ENCODE assay signal across 8 cellular contexts in the genomic region with DNA sequence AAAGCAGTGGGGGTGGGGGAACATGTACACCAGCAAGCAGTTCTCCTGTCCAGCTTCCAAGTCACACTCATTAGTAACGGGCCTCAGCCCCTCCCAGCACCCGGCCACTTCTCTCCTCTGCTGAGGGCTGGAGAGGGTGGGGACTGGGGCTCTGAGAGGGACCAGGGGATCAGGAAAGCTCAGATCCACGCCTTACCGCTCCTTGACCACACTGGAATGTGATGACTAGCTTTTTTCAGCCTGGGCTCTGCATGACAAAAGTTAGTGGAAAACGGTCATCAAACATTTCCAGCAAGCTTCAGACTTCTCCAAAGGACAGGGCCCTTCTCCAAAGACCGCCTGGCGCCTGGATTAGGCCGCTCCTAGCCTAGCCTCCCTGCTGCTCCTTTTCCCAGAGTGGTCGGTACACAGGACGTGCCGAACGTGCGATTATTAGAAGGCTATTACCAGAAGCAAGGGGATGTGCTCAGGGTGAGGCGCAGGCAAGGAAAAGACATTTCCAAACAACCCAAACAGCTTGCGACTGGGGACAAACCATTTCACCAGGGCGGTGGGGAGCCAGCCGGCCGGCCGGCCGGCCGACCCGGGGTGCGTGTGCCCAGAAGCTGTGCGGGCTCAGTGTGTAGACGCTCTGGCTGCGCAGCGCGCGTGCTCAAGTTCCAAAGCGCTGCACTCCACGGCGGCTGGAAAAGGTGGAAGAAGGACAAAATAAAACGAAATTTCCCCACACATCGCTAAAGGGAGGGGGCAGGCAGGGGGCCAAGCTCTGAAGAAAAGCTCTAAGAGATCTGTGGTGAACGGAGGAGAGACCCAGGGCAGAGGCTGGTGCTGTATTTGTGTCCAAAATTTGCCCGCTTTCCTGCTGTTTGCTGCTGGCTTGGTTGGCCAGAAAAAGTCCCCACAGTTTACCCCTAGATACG. TPM values are rescaled to one million over a fixed set of nuclear protein-coding genes. Genes with fewer than 3 reads are reported as not detected.
A peak's percentile ranks its signal among the peaks of the same experiment; 100 is the strongest.
DNase-seq lines count a peak whose midpoint lies in the region; ATAC-seq and TF ChIP-seq lines count a peak whose summit lies in the region.

No MANE protein-coding gene starts in this region.

- 0% methylated on average over 2 of the region's 37 CpGs; no CpG with 5 or more reads in 1 of the 2 experiments for WGBS in IMR-90 (ENCODE audit: extremely low coverage in 2 of 2, insufficient read length in 1 of 2), 2 experiments
- no CpG with 5 or more reads among the region's 37 CpGs for WGBS in iPS DF 6.9 (ENCODE audit: insufficient coverage, insufficient read length)

- H4K8ac ChIP-seq in IMR-90 (ENCODE audit: low read depth in 2 of 2, low read length in 2 of 2) = peak overlapping the region; percentile 66 to 94

- H2AK9ac ChIP-seq in IMR-90 (replicated peaks; ENCODE audit: low read depth, low read length, poor library complexity) = peak overlapping the region; percentile 85

- H3K9me3 Mint-ChIP-seq in activated CD8-positive, alpha-beta memory T cell treated with anti-CD3 and anti-CD28 coated beads, Interleukin-2, amount 10 ng/mL, durations not matched to agents 7 days and 5 days (ENCODE audit: low read depth) = no peaks in the 10 kb centered on the region

- no peak for DNase-seq in activated CD8-positive, alpha-beta memory T cell treated with anti-CD3 and anti-CD28 coated beads, Interleukin-2, amount 10 ng/mL, durations not matched to agents 7 days and 5 days
- DNase-seq in activated CD8-positive, alpha-beta memory T cell treated with anti-CD3 and anti-CD28 coated beads, Interleukin-2, amount 50 U/mL, for 48 hours = no peak
- peak; percentile 69 for DNase-seq in IMR-90
- peak; percentile 72 for DNase-seq in astrocyte of the cerebellum (ENCODE audit: low read depth)
- peak; percentile 25 for DNase-seq in iPS DF 6.9 (ENCODE audit: low read depth, low spot score)
- DNase-seq in retinal pigment epithelial cell (ENCODE audit: low read depth) = peak; percentile 82
- no peak for DNase-seq in mucosa of gallbladder (ENCODE audit: low spot score)

- dilution Hi-C loops in IMR-90 (cut with HindIII; ENCODE audit: low sequenced_read_pairs, unreplicated experiment) = no loop called here

- no peak overlapping the region for H2AK5ac ChIP-seq in IMR-90 (ENCODE audit: low read depth, low read length)

- peak; percentile 44 for ATAC-seq in activated CD8-positive, alpha-beta memory T cell treated with anti-CD3 and anti-CD28 coated beads, Interleukin-2, amount 10 ng/mL, durations not matched to agents 7 days and 5 days
- ATAC-seq in IMR-90 (ENCODE audit: low read depth) (peak; percentile 91), HG03439 (IDR thresholded peaks at IDR 0.05; ENCODE audit: unreplicated experiment) (no peak)

- H3K14ac ChIP-seq in IMR-90 (replicated peaks; ENCODE audit: low read depth, low read length) = peak overlapping the region; percentile 96

- H3K56ac ChIP-seq in IMR-90 (ENCODE audit: extremely low read depth, insufficient read depth, low read length) = peak overlapping the region; percentile 47

- CTCF ChIA-PET in activated CD8-positive, alpha-beta memory T cell treated with anti-CD3 and anti-CD28 coated beads, Interleukin-2, amount 10 ng/mL, durations not matched to agents 7 days and 5 days (lab: Charles Lee) = interaction anchor here (1.1 kb wide), 1 partner anchor 68 kb away, joined by 4 read pairs; no protein-coding TSS in a partner anchor
- CTCF ChIA-PET in IMR-90 (lab: Yijun Ruan, JAX) = no interaction called here

- peak overlapping the region; percentile 71 for H3K27ac Mint-ChIP-seq in activated CD8-positive, alpha-beta memory T cell treated with anti-CD3 and anti-CD28 coated beads, Interleukin-2, amount 10 ng/mL, durations not matched to agents 7 days and 5 days

- H3K79me1 ChIP-seq in IMR-90 (ENCODE audit: low read depth in 1 of 2, low read length in 2 of 2) = no peaks in the 10 kb centered on the region

- peak overlapping the region; percentile 40 for H3K4me3 ChIP-seq in IMR-90 (ENCODE audit: insufficient read depth, low read depth, low read length)
- peak overlapping the region; percentile 25 for H3K4me3 ChIP-seq in astrocyte of the cerebellum (ENCODE audit: low read depth, low read length)
- H3K4me3 ChIP-seq in iPS DF 6.9 (ENCODE audit: low read length) = peak overlapping the region; percentile 34; the same call in 1 of the 2 replicates
- peak overlapping the region; percentile 41 for H3K4me3 ChIP-seq in retinal pigment epithelial cell (ENCODE audit: low read length)

- no TSS peak for BruUV-seq in IMR-90 (replicated peaks; lab: Mats Ljungman, UMichigan)

- TF ChIP-seq POLR2A in IMR-90 (IDR thresholded peaks at IDR 0.05; ENCODE audit: low read depth, low read length) = peak; percentile 29; the same call in 1 of the 2 replicates

- H2BK20ac ChIP-seq in IMR-90 (ENCODE audit: low read depth, low read length) = peak overlapping the region; percentile 73

- H2BK120ac ChIP-seq in IMR-90 (ENCODE audit: low read depth, low read length) = peak overlapping the region; percentile 92

- H3K27me3 ChIP-seq in IMR-90 (ENCODE audit: control insufficient read depth, insufficient read depth, low read length) (no peaks in the 10 kb centered on the region), iPS DF 6.9 (ENCODE audit: control insufficient read depth, insufficient read depth, low read length) (no peaks in the 10 kb centered on the region)

- H3K27ac ChIP-seq in IMR-90 (ENCODE audit: insufficient read depth, low read length) (peak overlapping the region; percentile 79), iPS DF 6.9 (ENCODE audit: low read length) (no peak overlapping the region)

- peak overlapping the region; percentile 82 for H4K91ac ChIP-seq in IMR-90 (ENCODE audit: insufficient read depth, low read depth, low read length)

- TF ChIP-seq CTCF in IMR-90 (conservative IDR thresholded peaks at IDR 0.05; ENCODE audit: low read depth, low read length) (no peak), astrocyte of the cerebellum (IDR thresholded peaks at IDR 0.05; ENCODE audit: low read depth, low read length, missing control alignments) (no peak), retinal pigment epithelial cell (conservative IDR thresholded peaks at IDR 0.05; ENCODE audit: low read depth, low read length) (no peak)

- peak overlapping the region; percentile 78 for H3K4me2 ChIP-seq in IMR-90 (ENCODE audit: low read depth, low read length)

- peak overlapping the region; percentile 96 for H2AFZ ChIP-seq in IMR-90 (replicated peaks; ENCODE audit: low read length, poor library complexity)

- H3K23ac ChIP-seq in IMR-90 (ENCODE audit: low read depth, low read length) = peak overlapping the region; percentile 94

- peaks cover 43% of the 10 kb centered on the region for H3K4me1 Mint-ChIP-seq in activated CD8-positive, alpha-beta memory T cell treated with anti-CD3 and anti-CD28 coated beads, Interleukin-2, amount 10 ng/mL, durations not matched to agents 7 days and 5 days

- peak overlapping the region; percentile 95 for H3K4ac ChIP-seq in IMR-90 (ENCODE audit: low read depth, low read length)

- no peaks in the 10 kb centered on the region for H4K20me1 ChIP-seq in IMR-90 (ENCODE audit: insufficient read depth, low read length)

- peaks cover 3% of the 10 kb centered on the region for H3K36me3 Mint-ChIP-seq in activated CD8-positive, alpha-beta memory T cell treated with anti-CD3 and anti-CD28 coated beads, Interleukin-2, amount 10 ng/mL, durations not matched to agents 7 days and 5 days

- H2BK5ac ChIP-seq in IMR-90 (ENCODE audit: low read depth, low read length, poor library complexity, severe bottlenecking) = peak overlapping the region; percentile 87

- no peaks in the 10 kb centered on the region for H3K36me3 ChIP-seq in IMR-90 (ENCODE audit: control insufficient read depth, insufficient read depth, low read length)
- no peaks in the 10 kb centered on the region for H3K36me3 ChIP-seq in iPS DF 6.9 (ENCODE audit: control insufficient read depth, insufficient read depth, low read length)

- H3K18ac ChIP-seq in IMR-90 (ENCODE audit: low read depth, low read length) = peak overlapping the region; percentile 87

- no peak for TF ChIP-seq RAD21 in IMR-90 (IDR thresholded peaks at IDR 0.05; ENCODE audit: low read length)

- peak overlapping the region; percentile 94 for H4K5ac ChIP-seq in IMR-90 (ENCODE audit: low read depth, low read length)

- H3K27me3 Mint-ChIP-seq in activated CD8-positive, alpha-beta memory T cell treated with anti-CD3 and anti-CD28 coated beads, Interleukin-2, amount 10 ng/mL, durations not matched to agents 7 days and 5 days = peaks cover 8% of the 10 kb centered on the region

- no peaks in the 10 kb centered on the region for H3K9me1 ChIP-seq in IMR-90 (ENCODE audit: insufficient read depth, low read length)

- H3K9ac ChIP-seq in IMR-90 (ENCODE audit: low read depth, low read length) = peak overlapping the region; percentile 87

- peak overlapping the region; percentile 70 for H3K4me3 Mint-ChIP-seq in activated CD8-positive, alpha-beta memory T cell treated with anti-CD3 and anti-CD28 coated beads, Interleukin-2, amount 10 ng/mL, durations not matched to agents 7 days and 5 days

- H2BK15ac ChIP-seq in IMR-90 (ENCODE audit: low read depth, low read length) = peak overlapping the region; percentile 75; the same call in 2 of the 3 replicates

- H3K4me1 ChIP-seq in IMR-90 (ENCODE audit: control insufficient read depth, insufficient read depth, low read length) = peaks cover 3% of the 10 kb centered on the region; the same call in 1 of the 2 replicates
- no peaks in the 10 kb centered on the region for H3K4me1 ChIP-seq in iPS DF 6.9 (ENCODE audit: control insufficient read depth, insufficient read depth, low read length)

- intact Hi-C loops in IMR-90 (cut with micrococcal nuclease) = no loop called here

- in situ Hi-C loops in IMR-90 (cut with MboI; ENCODE audit: low sequenced_read_pairs) (no loop called here), astrocyte of the cerebellum (cut with HindIII; ENCODE audit: low sequenced_read_pairs) (loop anchor here (10.0 kb wide), 1 partner anchor 61 kb away; no protein-coding TSS in a partner anchor)

- POLR2A ChIA-PET in IMR-90 (lab: Charles Lee; ENCODE audit: unreplicated experiment) = interaction anchor here (0.7 to 1.0 kb wide), 2 partner anchors 8 to 51 kb away, joined by 3 to 4 read pairs; a partner anchor contains a TSS

- H3K9me3 ChIP-seq in IMR-90 (ENCODE audit: control insufficient read depth, insufficient read depth, low read length) (no peaks in the 10 kb centered on the region), iPS DF 6.9 (ENCODE audit: control insufficient read depth, insufficient read depth, low read length) (no peaks in the 10 kb centered on the region)

TF ChIP-seq in IMR-90, 13 proteins besides CTCF, POLR2A, EP300 and RAD21 (continues in another document):
- TF ChIP-seq MXI1 (IDR thresholded peaks at IDR 0.05; ENCODE audit: borderline replicate concordance, low read depth, low read length) = 0 out of 2 replicates have a peak, but pooled peaks have one; percentile 35
- no peak for TF ChIP-seq CEBPB (IDR thresholded peaks at IDR 0.05; ENCODE audit: low read depth, low read length)
- TF ChIP-seq MAFK (IDR thresholded peaks at IDR 0.05; ENCODE audit: low read depth, low read length) = peak; percentile 77

RNA-seq across cellular contexts. Expression of a gene that starts 51.0 kb away (rescaled TPM):
- total RNA-seq in activated CD8-positive, alpha-beta memory T cell treated with anti-CD3 and anti-CD28 coated beads, Interleukin-2, amount 10 ng/mL, durations not matched to agents 7 days and 5 days = 100 to 1,000 TPM; 121 to 147 TPM
- total RNA-seq in IMR-90 (2012; rRNA removed) (606 and 608 TPM in 2 replicates), mucosa of gallbladder (152 TPM)
- 216 and 246 TPM in 2 replicates for polyA plus RNA-seq in IMR-90 (2012; rRNA removed)
- 33.1 and 84.5 TPM in 2 replicates for polyA plus RNA-seq in IMR-90 (2012; cell fraction: cytosol; rRNA removed)
- 19.9 and 62.0 TPM in 2 replicates for polyA plus RNA-seq in IMR-90 (2012; cell fraction: nucleus; rRNA removed; ENCODE audit: low replicate concordance)

Comparison
In these comparisons a context has a peak if more than half of its experiments do, and no peak if none do; other contexts are left out.
1. DNase-seq: peak in IMR-90 (single experiment), astrocyte of the cerebellum (single experiment), iPS DF 6.9 (single experiment) and retinal pigment epithelial cell (single experiment); none in activated CD8-positive, alpha-beta memory T cell treated with anti-CD3 and anti-CD28 coated beads, Interleukin-2, amount 10 ng/mL, durations not matched to agents 7 days and 5 days (single experiment), activated CD8-positive, alpha-beta memory T cell treated with anti-CD3 and anti-CD28 coated beads, Interleukin-2, amount 50 U/mL, for 48 hours (single experiment) and mucosa of gallbladder (single experiment).
2. Peak in every context shown above with its lines, with median percentiles within 50 percentile points of each other: H3K4me3 ChIP-seq.